8 cellular contexts compared by ENCODE assay signal in the genomic region with DNA sequence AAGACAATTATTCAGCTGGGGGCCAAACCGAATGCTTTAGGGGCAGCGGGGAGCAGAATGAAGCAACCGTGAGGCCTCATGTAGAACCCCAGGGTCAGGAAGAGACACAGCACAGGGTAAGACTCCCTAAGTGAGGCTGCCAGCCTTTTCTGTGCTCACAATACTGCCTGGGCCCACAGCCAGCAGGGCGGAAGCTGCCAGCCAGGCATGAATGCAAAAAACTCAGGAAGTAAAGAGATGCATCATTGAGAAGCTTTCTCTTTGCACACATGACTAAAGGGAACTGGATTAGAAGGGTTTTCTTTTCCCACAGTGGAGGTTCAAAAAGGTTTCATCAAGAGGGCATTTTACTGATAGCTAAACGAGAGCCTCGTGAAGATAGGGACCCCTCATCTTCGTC. TPM values are rescaled to one million over a fixed set of nuclear protein-coding genes. Genes with fewer than 3 reads are reported as not detected.
DNase-seq lines count a peak whose midpoint lies in the region; ATAC-seq and TF ChIP-seq lines count a peak whose summit lies in the region.

No MANE protein-coding gene starts in this region.

- no peak for ATAC-seq in CD8-positive, alpha-beta T cell

- H3K36me3 ChIP-seq in CD8-positive, alpha-beta T cell (ENCODE audit: insufficient read depth, low read length) = no peaks in the 10 kb centered on the region

- no peaks in the 10 kb centered on the region for H3K4me1 Mint-ChIP-seq in CD8-positive, alpha-beta T cell (ENCODE audit: low read depth)

- TF ChIP-seq CTCF in CD8-positive, alpha-beta T cell (IDR thresholded peaks at IDR 0.05) = no peak

- no peaks in the 10 kb centered on the region for H3K9me3 Mint-ChIP-seq in CD8-positive, alpha-beta T cell

- no peaks in the 10 kb centered on the region for H3K9me3 ChIP-seq in CD8-positive, alpha-beta T cell (ENCODE audit: low read length)

- no peak overlapping the region for H3K27ac Mint-ChIP-seq in CD8-positive, alpha-beta T cell

- CTCF ChIA-PET in CD8-positive, alpha-beta T cell (lab: Charles Lee) = no interaction called here

- H3K4me3 Mint-ChIP-seq in CD8-positive, alpha-beta T cell = no peak overlapping the region

- POLR2A ChIA-PET in CD8-positive, alpha-beta T cell (lab: Charles Lee) = no interaction called here

- no peak overlapping the region for H3K4me3 ChIP-seq in CD8-positive, alpha-beta T cell (ENCODE audit: low read depth, low read length)

- H3K4me1 ChIP-seq in CD8-positive, alpha-beta T cell (ENCODE audit: insufficient read depth, low read length) = no peaks in the 10 kb centered on the region

- intact Hi-C loops in CD8-positive, alpha-beta T cell (cut with DNase I, micrococcal nuclease) = no loop called here

- H3K27me3 ChIP-seq in CD8-positive, alpha-beta T cell (ENCODE audit: insufficient read depth, low read length) = no peaks in the 10 kb centered on the region

- peaks cover 4% of the 10 kb centered on the region for H3K27me3 Mint-ChIP-seq in CD8-positive, alpha-beta T cell (ENCODE audit: low read depth)

- no peaks in the 10 kb centered on the region for H3K36me3 Mint-ChIP-seq in CD8-positive, alpha-beta T cell

- peak; percentile 77 for DNase-seq in COLO829 (ENCODE audit: low spot score)
- DNase-seq in NCI-H345 treated with DMSO at 0.1 percent for 48 hours (lab: John Stamatoyannopoulos, UW; ENCODE audit: unreplicated experiment) = peak; percentile 7
- peak; percentile 61 for DNase-seq in dermis blood vessel endothelial cell
- peak; percentile 65 for DNase-seq in myocyte (ENCODE audit: low read depth)
- DNase-seq in CD8-positive, alpha-beta T cell = no peak
- no peak for DNase-seq in activated T-cell treated with anti-CD3 and anti-CD28 coated beads, Interleukin-2, amount 50 U/mL, for 1 hour
- DNase-seq in NCI-H1436 (lab: John Stamatoyannopoulos, UW) = no peak
- no peak for DNase-seq in T-helper 2 cell

- H3K27ac ChIP-seq in CD8-positive, alpha-beta T cell (ENCODE audit: low read depth, low read length) = no peak overlapping the region

RNA-seq across cellular contexts. Expression of a gene that starts 33.3 kb away (rescaled TPM):
- total RNA-seq in dermis blood vessel endothelial cell (0.68 and 0.79 TPM in 2 replicates), myocyte (0.26 and 0.62 TPM in 2 replicates)
- polyA plus RNA-seq in myocyte (2012) = 0.09 TPM
- not detected for total RNA-seq in CD8-positive, alpha-beta T cell

Comparison
In these comparisons a context has a peak if more than half of its experiments do, and no peak if none do; other contexts are left out.
1. DNase-seq: peak in COLO829 (single experiment), NCI-H345 treated with DMSO at 0.1 percent for 48 hours (single experiment), dermis blood vessel endothelial cell (single experiment) and myocyte (single experiment); none in CD8-positive, alpha-beta T cell (0 of 7), activated T-cell treated with anti-CD3 and anti-CD28 coated beads, Interleukin-2, amount 50 U/mL, for 1 hour (single experiment), NCI-H1436 (single experiment) and T-helper 2 cell (0 of 5).